Comparison of ENCODE assay signal across 28 cellular contexts in genomic region chr2:179987916-179988315, GRCh38.
"Had no signal": no experiment of that assay in that cellular context is flagged by ENCODE, and none has a peak within 500 bp of the region (broad histone marks: within the 10 kb centered on the region; RNA-seq: fewer than 3 reads in every experiment).

No MANE protein-coding gene starts in this region.

- H3K9me3 ChIP-seq: left ventricle myocardium inferior, pancreas, prostate gland, stomach, testis, thyroid gland, transverse colon, upper lobe of left lung, vagina had no signal

- DNase-seq: hypothalamus; islet precursor cell; left ventricle myocardium inferior; naive thymus-derived CD8-positive, alpha-beta T cell; nucleus accumbens; pancreas; posterior cingulate gyrus; retina; right cardiac atrium; stimulated activated CD4-positive, alpha-beta T cell treated with anti-CD3 and anti-CD28 coated beads, Interleukin-12 subunit alpha, Interleukin-12 subunit beta, amount 100 ng/mL, for 4 hours; stimulated activated CD4-positive, alpha-beta T cell treated with anti-CD3 and anti-CD28 coated beads, Interleukin-15, amount 100 ng/mL, for 24 hours; stimulated activated CD4-positive, alpha-beta T cell treated with anti-CD3 and anti-CD28 coated beads, Interleukin-2, amount 100 ng/mL, for 24 hours; stimulated activated CD4-positive, alpha-beta T cell treated with anti-CD3 and anti-CD28 coated beads, Interleukin-4, amount 100 ng/mL, for 1 hour; stimulated activated naive B cell treated with anti-CD40 and anti-IgM and Interleukin-4, amounts not matched to agents 10 μg/mL and 1 μg/mL and 100 μg/mL, for 72 hours; stimulated activated naive CD8-positive, alpha-beta T cell treated with anti-CD3 and anti-CD28 coated beads, Interleukin-15, Interleukin-2, amounts not matched to agents 100 U/mL and 50 U/mL, for 24 hours; stomach; testis; transverse colon had no signal

- H3K4me1 ChIP-seq: pancreas, prostate gland, testis, thyroid gland, transverse colon, upper lobe of left lung, vagina had no signal

- H3K4me1 Mint-ChIP-seq: nephron, neural crest cell had no signal

- H3K36me3 ChIP-seq: prostate gland had no signal

- ATAC-seq: naive thymus-derived CD8-positive, alpha-beta T cell; pancreas; right cardiac atrium; sciatic nerve; stimulated activated naive B cell treated with anti-CD40 and anti-IgM and Interleukin-4, amounts not matched to agents 10 μg/mL and 1 μg/mL and 100 μg/mL, for 72 hours; stimulated activated naive CD8-positive, alpha-beta T cell treated with anti-CD3 and anti-CD28 coated beads, Interleukin-15, Interleukin-2, amounts not matched to agents 100 U/mL and 50 U/mL, for 24 hours had no signal

- H3K27ac ChIP-seq: left ventricle myocardium inferior, pancreas, prostate gland, skin epidermis, stomach, testis, thyroid gland, transverse colon, upper lobe of left lung, vagina had no signal

- H3K27me3 Mint-ChIP-seq: memory B cell; naive thymus-derived CD8-positive, alpha-beta T cell; stimulated activated naive B cell treated with anti-CD40 and anti-IgM and Interleukin-4, amounts not matched to agents 10 μg/mL and 1 μg/mL and 100 μg/mL, for 72 hours had no signal

- H3K27ac Mint-ChIP-seq: memory B cell; nephron; stimulated activated naive B cell treated with anti-CD40 and anti-IgM and Interleukin-4, amounts not matched to agents 10 μg/mL and 1 μg/mL and 100 μg/mL, for 72 hours had no signal

- H3K4me3 ChIP-seq: left ventricle myocardium inferior, lung, pancreas, prostate gland, skin epidermis, stomach, testis, thyroid gland, transverse colon, upper lobe of left lung, vagina had no signal

- H3K9me3 Mint-ChIP-seq: memory B cell; naive thymus-derived CD8-positive, alpha-beta T cell; nephron; neural crest cell; stimulated activated naive B cell treated with anti-CD40 and anti-IgM and Interleukin-4, amounts not matched to agents 10 μg/mL and 1 μg/mL and 100 μg/mL, for 72 hours had no signal

- H3K27me3 ChIP-seq: pancreas, stomach, testis, thyroid gland, transverse colon, upper lobe of left lung, vagina had no signal

- H3K4me3 Mint-ChIP-seq: memory B cell; naive thymus-derived CD8-positive, alpha-beta T cell; nephron; neural crest cell; stimulated activated naive B cell treated with anti-CD40 and anti-IgM and Interleukin-4, amounts not matched to agents 10 μg/mL and 1 μg/mL and 100 μg/mL, for 72 hours had no signal
